20 cellular contexts compared by ENCODE assay signal in genomic region chr1:215601276-215601675, GRCh38. TPM values are rescaled to one million over a fixed set of nuclear protein-coding genes. Genes with fewer than 3 reads are reported as not detected.
A peak's percentile ranks its signal among the peaks of the same experiment; 100 is the strongest.
DNase-seq lines count a peak whose midpoint lies in the region; ATAC-seq, FAIRE-seq and TF ChIP-seq lines count a peak whose summit lies in the region.
"Had no signal": no experiment of that assay in that cellular context is flagged by ENCODE, and none has a peak within 500 bp of the region (broad histone marks: within the 10 kb centered on the region; RNA-seq: fewer than 3 reads in every experiment).

No MANE protein-coding gene starts in this region.

- H3K4me3 ChIP-seq in right lobe of liver (no peak overlapping the region), HepG2 (replicated peaks in 1 of 3; ENCODE audit: insufficient read depth in 1 of 3, low read depth in 2 of 3, low read length in 3 of 3) (no peak overlapping the region), esophagus squamous epithelium (no peak overlapping the region), pancreas (no peak overlapping the region)
- H3K4me3 ChIP-seq: BLaER1 had no signal

- no peaks in the 10 kb centered on the region for H3K27me3 Mint-ChIP-seq in type B pancreatic cell
- H3K27me3 Mint-ChIP-seq: B cell; CD4-positive, CD25-positive, alpha-beta regulatory T cell had no signal

- peak in 3 of 4 donors; percentile 25 to 63 (median 51) for ATAC-seq in right lobe of liver
- no peak for ATAC-seq in HepG2
- no peak for ATAC-seq in pancreas
- ATAC-seq: CD8-positive, alpha-beta T cell had no signal

- H3K4me1 ChIP-seq in right lobe of liver (peaks cover 0 to 12% (median 3%) of the 10 kb centered on the region in 4 donors), HepG2 (ENCODE audit: insufficient read depth, low read length) (peaks cover 33% of the 10 kb centered on the region), esophagus squamous epithelium (peaks cover 0 to 51% (median 0%) of the 10 kb centered on the region in 3 donors), pancreas (no peaks in the 10 kb centered on the region)

- WGBS in right lobe of liver (ENCODE audit: insufficient coverage, low coverage, low lambda C conversion rate, missing lambda C conversion rate): 54% methylated on average over 2 of the region's 2 CpGs
- 72% methylated on average over 2 of the region's 2 CpGs for WGBS in HepG2 (ENCODE audit: low lambda C conversion rate)
- WGBS in esophagus squamous epithelium, 2 donors: 71 to 79% methylated on average over 2 of the region's 2 CpGs
- 41 to 51% methylated on average over 2 of the region's 2 CpGs for WGBS in pancreas, 2 donors

- H4K20me1 ChIP-seq in HepG2 (ENCODE audit: insufficient read depth, low read length): 0 out of 2 replicates have a peak, but pooled peaks cover 2% of the 10 kb centered on the region

- peaks cover 19% of the 10 kb centered on the region for H3K4me1 Mint-ChIP-seq in type B pancreatic cell (ENCODE audit: unreplicated experiment)
- H3K4me1 Mint-ChIP-seq: B cell; CD4-positive, CD25-positive, alpha-beta regulatory T cell had no signal

- H3K9me3 ChIP-seq in right lobe of liver (no peaks in the 10 kb centered on the region), HepG2 (ENCODE audit: low read length) (no peaks in the 10 kb centered on the region), esophagus squamous epithelium (no peaks in the 10 kb centered on the region), pancreas (no peaks in the 10 kb centered on the region)
- H3K9me3 ChIP-seq: BLaER1, Caco-2 had no signal

- H3K27me3 ChIP-seq in right lobe of liver (no peaks in the 10 kb centered on the region), HepG2 (ENCODE audit: control insufficient read depth in 1 of 2, insufficient read depth in 2 of 2, low read length in 2 of 2) (no peaks in the 10 kb centered on the region), esophagus squamous epithelium (no peaks in the 10 kb centered on the region), pancreas (no peaks in the 10 kb centered on the region)
- H3K27me3 ChIP-seq: BLaER1 had no signal

- POLR2A ChIA-PET in HepG2 (lab: Yijun Ruan, JAX): no interaction called here

- no peak overlapping the region for H3K4me2 ChIP-seq in HepG2 (ENCODE audit: low read depth, low read length)
- H3K4me2 ChIP-seq: BLaER1 had no signal

- TF ChIP-seq POLR2A in right lobe of liver (IDR thresholded peaks at IDR 0.05): no peak
- no peak for TF ChIP-seq POLR2A in HepG2 (IDR thresholded peaks at IDR 0.05; ENCODE audit: insufficient read depth in 1 of 2, low read depth in 2 of 2, low read length in 2 of 2)
- no peak for TF ChIP-seq POLR2A in esophagus squamous epithelium (IDR thresholded peaks at IDR 0.05)

- no peaks in the 10 kb centered on the region for H3K79me2 ChIP-seq in HepG2 (ENCODE audit: insufficient read depth, low read length)

- no TSS peak for BruUV-seq in HepG2 (replicated peaks; lab: Mats Ljungman, UMichigan)

- H3K9ac ChIP-seq in HepG2 (ENCODE audit: insufficient read depth, low read depth, low read length): no peak overlapping the region
- H3K9ac ChIP-seq: BLaER1 had no signal

- H3K9me3 Mint-ChIP-seq in type B pancreatic cell: no peaks in the 10 kb centered on the region
- H3K9me3 Mint-ChIP-seq: CD8-positive, alpha-beta T cell had no signal

- H3K27ac Mint-ChIP-seq in type B pancreatic cell: peak overlapping the region; percentile 46
- H3K27ac Mint-ChIP-seq: B cell; CD4-positive, CD25-positive, alpha-beta regulatory T cell; CD8-positive, alpha-beta T cell had no signal

- DNase-seq in right lobe of liver (no peak), HepG2 (ENCODE audit: low spot score) (no peak), esophagus squamous epithelium (lab: John Stamatoyannopoulos, UW) (no peak), type B pancreatic cell (ENCODE audit: extremely low spot score, unreplicated experiment) (no peak), putamen (ENCODE audit: low spot score) (no peak), pancreas (no peak)
- DNase-seq: Caco-2; CD4-positive, CD25-positive, alpha-beta regulatory T cell; CD8-positive, alpha-beta T cell; DMS153; DND-41; GOT3; HCEC 1CT had no signal

- no peak overlapping the region for H2AFZ ChIP-seq in HepG2 (ENCODE audit: low read length)

- H3K27ac ChIP-seq in right lobe of liver (peak overlapping the region in 2 of 3 donors; percentile 4 to 49), HepG2 (ENCODE audit: extremely low read length, insufficient read depth, low read length) (no peak overlapping the region), esophagus squamous epithelium (peak overlapping the region in 3 of 4 donors; percentile 17 to 37 (median 20)), pancreas (no peak overlapping the region)
- H3K27ac ChIP-seq: 22Rv1, BLaER1, C4-2B had no signal

- CTCF ChIA-PET in HepG2 (lab: Yijun Ruan, JAX; ENCODE audit: low intra/inter-chr PET ratio, low total read pairs): no interaction called here

- no peak overlapping the region for H3K4me3 Mint-ChIP-seq in type B pancreatic cell
- H3K4me3 Mint-ChIP-seq: B cell; CD4-positive, CD25-positive, alpha-beta regulatory T cell; CD8-positive, alpha-beta T cell had no signal

- FAIRE-seq in HepG2 (lab: Jason Lieb, UNC): no peak
- no peak for FAIRE-seq in pancreas (lab: Jason Lieb, UNC)
- FAIRE-seq: A204.1, G401.6, GM12892 had no signal

- H3K36me3 Mint-ChIP-seq in type B pancreatic cell: peaks cover 41% of the 10 kb centered on the region
- H3K36me3 Mint-ChIP-seq: CD4-positive, CD25-positive, alpha-beta regulatory T cell; CD8-positive, alpha-beta T cell had no signal

- intact Hi-C loops in right lobe of liver (cut with DNase I) (no loop called here), HepG2 (cut with micrococcal nuclease; ENCODE audit: unreplicated experiment) (no loop called here), esophagus squamous epithelium (cut with DNase I) (no loop called here), pancreas (cut with DNase I) (no loop called here)

- TF ChIP-seq CTCF in right lobe of liver (IDR thresholded peaks at IDR 0.05) (no peak), HepG2 (CRISPR knock-in tag; IDR thresholded peaks at IDR 0.05) (no peak), esophagus squamous epithelium (IDR thresholded peaks at IDR 0.05) (no peak), type B pancreatic cell (conservative IDR thresholded peaks at IDR 0.05) (no peak), pancreas (IDR thresholded peaks at IDR 0.05) (no peak)

- no peak for TF ChIP-seq RAD21 in HepG2 (CRISPR knock-in tag; IDR thresholded peaks at IDR 0.05)

- in situ Hi-C loops in HepG2 (cut with HindIII; ENCODE audit: extremely low pct_ligation_motif_present, low pct_unique_long_range_greater_than_20kb): no loop called here

- TF ChIP-seq EP300 in HepG2 (IDR thresholded peaks at IDR 0.05; ENCODE audit: low read depth in 2 of 2, low read length in 2 of 2) (no peak), HepG2 (CRISPR knock-in tag; IDR thresholded peaks at IDR 0.05; ENCODE audit: borderline replicate concordance) (no peak)

- H3K36me3 ChIP-seq in right lobe of liver: peaks cover 0 to 4% (median 2%) of the 10 kb centered on the region in 4 donors
- H3K36me3 ChIP-seq in HepG2 (replicated peaks in 1 of 2; ENCODE audit: control insufficient read depth in 1 of 2, insufficient read depth in 2 of 2, low read length in 2 of 2): peaks cover 1 to 44% of the 10 kb centered on the region in 2 experiments
- peaks cover 0 to 77% (median 5%) of the 10 kb centered on the region in 3 donors for H3K36me3 ChIP-seq in esophagus squamous epithelium
- H3K36me3 ChIP-seq in pancreas: peaks cover 0 to 10% (median 0%) of the 10 kb centered on the region in 3 donors

TF ChIP-seq in HepG2, 621 proteins besides CTCF, POLR2A, EP300 and RAD21 (continues in another document):
- TF ChIP-seq STAT5B (CRISPR knock-in tag; IDR thresholded peaks at IDR 0.05) (no peak), KDM3A (CRISPR knock-in tag; IDR thresholded peaks at IDR 0.05; ENCODE audit: low read depth) (no peak)

RNA-seq across cellular contexts. Expression of gene KCTD3, which starts 34.2 kb away (rescaled TPM):
- total RNA-seq in right lobe of liver: 10 to 100 TPM; 33.0 to 43.5 (median 39.3) TPM
- total RNA-seq in HepG2 (2016; rRNA removed; fragmentation: Illumina TruSeq; extraction: Trizol): 68.1 and 101 TPM in 2 replicates
- 21.1 and 25.6 TPM in 2 replicates for total RNA-seq in HepG2 (2016; cell fraction: cytosol; rRNA removed; fragmentation: Illumina TruSeq; extraction: Trizol; ENCODE audit: low read depth)
- total RNA-seq in HepG2 (2016; cell fraction: insoluble cytoplasmic fraction; rRNA removed; fragmentation: Illumina TruSeq; extraction: Trizol): 62.7 and 95.7 TPM in 2 replicates
- 67.6 and 75.5 TPM in 2 replicates for total RNA-seq in HepG2 (2016; cell fraction: membrane; rRNA removed; fragmentation: Illumina TruSeq; extraction: Trizol)
- 61.8 and 68.8 TPM in 2 replicates for total RNA-seq in HepG2 (2016; cell fraction: nucleus; rRNA removed; fragmentation: Illumina TruSeq; extraction: Trizol)
- polyA plus RNA-seq in HepG2 (2011; rRNA removed): 42.1 and 49.8 TPM in 2 replicates
- 28.9 and 30.6 TPM in 2 replicates for polyA plus RNA-seq in HepG2 (2011; cell fraction: cytosol; rRNA removed)
- 39.0 and 39.4 TPM in 2 replicates for polyA plus RNA-seq in HepG2 (2011; cell fraction: nucleus; rRNA removed)
- polyA plus RNA-seq in HepG2 (2012): 26.8 and 35.9 TPM in 2 replicates
- 9.7 and 10.6 TPM in 2 replicates for polyA plus RNA-seq in HepG2 (2016; cell fraction: cytosol; fragmentation: Illumina TruSeq; extraction: Trizol; ENCODE audit: low read depth)
- 81.8 and 89.6 TPM in 2 replicates for polyA plus RNA-seq in HepG2 (2016; cell fraction: insoluble cytoplasmic fraction; fragmentation: Illumina TruSeq; extraction: Trizol; ENCODE audit: low read depth)
- polyA plus RNA-seq in HepG2 (2016; cell fraction: membrane; fragmentation: Illumina TruSeq; extraction: Trizol; ENCODE audit: low read depth): 32.1 and 35.4 TPM in 2 replicates
- polyA plus RNA-seq in HepG2 (2016; cell fraction: nucleus; fragmentation: Illumina TruSeq; extraction: Trizol; ENCODE audit: insufficient read depth, low read depth): 79.5 and 81.4 TPM in 2 replicates
- polyA minus RNA-seq in HepG2 (2011; rRNA and poly(A)+ RNA removed; ENCODE audit: low replicate concordance): 59.2 and 101 TPM in 2 replicates
- polyA minus RNA-seq in HepG2 (2011; cell fraction: cytosol; rRNA and poly(A)+ RNA removed): 37.6 and 40.1 TPM in 2 replicates
- polyA minus RNA-seq in HepG2 (2011; cell fraction: nucleus; rRNA and poly(A)+ RNA removed): 82.1 and 91.3 TPM in 2 replicates
- total RNA-seq in esophagus squamous epithelium: 10 to 100 TPM; 43.4 to 76.1 (median 44.9) TPM
- 53.7 and 66.8 TPM in 2 replicates for total RNA-seq in type B pancreatic cell (ENCODE audit: low replicate concordance)
- 10 to 100 TPM; 18.3 to 36.4 (median 24.8) TPM for total RNA-seq in pancreas
- 10 to 100 TPM; 20.4 to 34.9 TPM for polyA plus RNA-seq in pancreas

Comparison
In these comparisons a context has a peak if more than half of its experiments do, and no peak if none do; other contexts are left out.
1. ATAC-seq: peak in right lobe of liver (3 of 4); none in HepG2 (single experiment) and pancreas (0 of 4).
2. H3K27ac ChIP-seq: peak in right lobe of liver (2 of 3) and esophagus squamous epithelium (3 of 4); none in HepG2 (single experiment) and pancreas (0 of 4).